ENCODE assay signal across 1 cellular context in the genomic region with DNA sequence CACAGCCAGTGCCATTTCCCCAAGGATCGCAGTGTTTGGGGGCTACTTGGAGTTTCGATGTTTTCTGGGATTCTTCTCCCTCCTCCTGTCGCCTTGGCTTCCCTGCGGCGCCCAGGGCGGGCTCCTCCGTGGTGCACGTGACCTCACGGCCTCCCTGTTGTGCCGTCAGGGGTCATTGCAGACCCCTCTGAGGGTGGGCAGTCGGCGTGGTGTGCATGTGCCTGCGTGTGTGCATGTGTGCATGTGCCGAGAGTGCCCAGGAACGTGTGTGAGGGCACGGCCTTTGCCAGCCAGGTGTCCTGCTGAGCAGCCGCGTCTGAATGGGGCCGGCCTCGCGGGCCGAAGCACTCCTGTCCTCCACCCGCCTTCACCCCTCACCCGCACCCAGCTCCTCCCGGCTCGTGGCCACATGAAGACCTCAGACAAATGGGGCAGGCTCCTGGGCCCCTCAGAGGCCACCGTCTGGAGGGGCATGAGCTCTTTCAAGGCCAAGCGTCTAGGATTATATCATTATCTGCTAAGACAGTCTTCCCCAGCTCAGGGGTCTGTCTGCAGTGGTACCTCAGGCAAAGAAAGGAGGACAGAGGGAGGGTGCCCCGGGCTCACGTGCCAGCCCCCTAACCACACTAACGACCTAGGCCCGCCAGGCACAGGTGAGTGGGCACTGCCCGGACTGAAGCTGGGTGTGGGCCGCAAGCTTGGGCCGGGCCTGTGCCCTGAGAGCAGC.
TF ChIP-seq lines count a peak whose summit lies in the region.

No MANE protein-coding gene starts in this region.

TF ChIP-seq in WTC11, 78 proteins besides CTCF, POLR2A, EP300 and RAD21:
- TF ChIP-seq ELF4 (CRISPR knock-in tag; IDR thresholded peaks at IDR 0.05; ENCODE audit: low read depth) (no peak), TP53 (CRISPR knock-in tag; IDR thresholded peaks at IDR 0.05) (no peak), ZNF138 (CRISPR knock-in tag; conservative IDR thresholded peaks at IDR 0.05) (no peak), SMAD3 (CRISPR knock-in tag; IDR thresholded peaks at IDR 0.05; ENCODE audit: borderline replicate concordance) (no peak), CREM (CRISPR knock-in tag; IDR thresholded peaks at IDR 0.05) (no peak), ZNF396 (CRISPR knock-in tag; IDR thresholded peaks at IDR 0.05; ENCODE audit: borderline replicate concordance) (no peak)
- TF ChIP-seq, protein P1, sequence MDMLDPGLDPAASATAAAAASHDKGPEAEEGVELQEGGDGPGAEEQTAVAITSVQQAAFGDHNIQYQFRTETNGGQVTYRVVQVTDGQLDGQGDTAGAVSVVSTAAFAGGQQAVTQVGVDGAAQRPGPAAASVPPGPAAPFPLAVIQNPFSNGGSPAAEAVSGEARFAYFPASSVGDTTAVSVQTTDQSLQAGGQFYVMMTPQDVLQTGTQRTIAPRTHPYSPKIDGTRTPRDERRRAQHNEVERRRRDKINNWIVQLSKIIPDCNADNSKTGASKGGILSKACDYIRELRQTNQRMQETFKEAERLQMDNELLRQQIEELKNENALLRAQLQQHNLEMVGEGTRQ (CRISPR knock-in tag; IDR thresholded peaks at IDR 0.05): no peak
- TF ChIP-seq, protein P2, sequence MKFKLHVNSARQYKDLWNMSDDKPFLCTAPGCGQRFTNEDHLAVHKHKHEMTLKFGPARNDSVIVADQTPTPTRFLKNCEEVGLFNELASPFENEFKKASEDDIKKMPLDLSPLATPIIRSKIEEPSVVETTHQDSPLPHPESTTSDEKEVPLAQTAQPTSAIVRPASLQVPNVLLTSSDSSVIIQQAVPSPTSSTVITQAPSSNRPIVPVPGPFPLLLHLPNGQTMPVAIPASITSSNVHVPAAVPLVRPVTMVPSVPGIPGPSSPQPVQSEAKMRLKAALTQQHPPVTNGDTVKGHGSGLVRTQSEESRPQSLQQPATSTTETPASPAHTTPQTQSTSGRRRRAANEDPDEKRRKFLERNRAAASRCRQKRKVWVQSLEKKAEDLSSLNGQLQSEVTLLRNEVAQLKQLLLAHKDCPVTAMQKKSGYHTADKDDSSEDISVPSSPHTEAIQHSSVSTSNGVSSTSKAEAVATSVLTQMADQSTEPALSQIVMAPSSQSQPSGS (CRISPR knock-in tag; IDR thresholded peaks at IDR 0.05; ENCODE audit: borderline replicate concordance, low read depth): no peak
- TF ChIP-seq, protein P3, sequence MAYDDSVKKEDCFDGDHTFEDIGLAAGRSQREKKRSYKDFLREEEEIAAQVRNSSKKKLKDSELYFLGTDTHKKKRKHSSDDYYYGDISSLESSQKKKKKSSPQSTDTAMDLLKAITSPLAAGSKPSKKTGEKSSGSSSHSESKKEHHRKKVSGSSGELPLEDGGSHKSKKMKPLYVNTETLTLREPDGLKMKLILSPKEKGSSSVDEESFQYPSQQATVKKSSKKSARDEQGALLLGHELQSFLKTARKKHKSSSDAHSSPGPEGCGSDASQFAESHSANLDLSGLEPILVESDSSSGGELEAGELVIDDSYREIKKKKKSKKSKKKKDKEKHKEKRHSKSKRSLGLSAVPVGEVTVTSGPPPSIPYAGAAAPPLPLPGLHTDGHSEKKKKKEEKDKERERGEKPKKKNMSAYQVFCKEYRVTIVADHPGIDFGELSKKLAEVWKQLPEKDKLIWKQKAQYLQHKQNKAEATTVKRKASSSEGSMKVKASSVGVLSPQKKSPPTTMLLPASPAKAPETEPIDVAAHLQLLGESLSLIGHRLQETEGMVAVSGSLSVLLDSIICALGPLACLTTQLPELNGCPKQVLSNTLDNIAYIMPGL (CRISPR knock-in tag; IDR thresholded peaks at IDR 0.05): no peak
